25 cellular contexts compared by ENCODE assay signal in the genomic region with DNA sequence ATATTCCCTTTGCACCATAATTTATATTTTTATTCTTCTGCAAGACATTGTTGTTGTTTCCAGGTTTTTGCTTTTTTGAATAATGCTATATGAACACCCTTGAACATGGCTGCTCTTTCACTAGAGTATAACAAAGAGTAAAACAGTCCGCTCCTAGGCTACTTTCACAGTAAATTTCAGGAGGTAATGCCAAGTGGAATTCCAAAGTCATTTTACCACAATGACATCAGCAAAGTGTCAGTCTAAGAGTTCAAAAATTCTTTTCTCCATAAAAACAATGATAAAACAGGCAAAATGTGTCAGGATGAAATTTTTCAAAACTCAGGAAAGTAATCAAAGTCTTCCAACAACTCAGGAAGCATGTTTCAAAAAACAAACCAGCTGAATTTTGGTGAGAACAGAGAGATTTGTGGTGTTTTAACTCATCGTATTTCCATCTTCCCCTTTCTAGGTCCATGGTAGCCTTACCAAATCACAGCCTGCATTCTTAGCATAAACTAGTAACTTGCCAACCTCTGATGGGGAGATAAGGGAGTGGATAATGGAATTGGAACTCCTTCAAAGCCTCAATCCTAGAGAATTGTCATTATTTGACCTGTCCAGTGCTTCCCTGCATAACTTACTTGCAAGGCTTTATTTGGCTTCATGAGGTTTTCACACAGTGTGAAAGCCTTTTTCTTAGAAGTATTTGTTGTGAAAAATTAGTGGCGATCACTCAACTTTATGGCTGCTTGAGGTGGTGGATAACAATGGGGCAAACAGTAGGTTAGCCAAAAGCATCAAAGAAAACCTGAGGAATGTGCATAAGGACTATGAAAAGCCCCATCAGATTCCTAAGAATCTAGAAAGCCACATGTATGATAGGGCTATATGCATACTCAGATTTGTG.
A peak's percentile ranks its signal among the peaks of the same experiment; 100 is the strongest.
DNase-seq lines count a peak whose midpoint lies in the region; FAIRE-seq and TF ChIP-seq lines count a peak whose summit lies in the region.
"Had no signal": no experiment of that assay in that cellular context is flagged by ENCODE, and none has a peak within 500 bp of the region (broad histone marks: within the 10 kb centered on the region; RNA-seq: fewer than 3 reads in every experiment).

No MANE protein-coding gene starts in this region.

- H3K79me2 ChIP-seq in mesendoderm (ENCODE audit: control insufficient read depth, insufficient read depth, low read length) = no peaks in the 10 kb centered on the region

- no CpG with 5 or more reads among the region's 3 CpGs for WGBS in mesendoderm (ENCODE audit: extremely low coverage, insufficient coverage, low lambda C conversion rate)

- no peak overlapping the region for H3K9ac ChIP-seq in mesendoderm (ENCODE audit: low read length)
- H3K9ac ChIP-seq: BLaER1 had no signal

- H3K27me3 ChIP-seq in mesendoderm (ENCODE audit: insufficient read depth, low read length, poor library complexity) = no peaks in the 10 kb centered on the region
- no peaks in the 10 kb centered on the region for H3K27me3 ChIP-seq in A673 (replicated peaks; ENCODE audit: insufficient read depth, low read depth, low read length, poor library complexity)
- H3K27me3 ChIP-seq: BLaER1, neutrophil, suprapubic skin had no signal

- H3K56ac ChIP-seq in mesendoderm (ENCODE audit: low read length) = no peak overlapping the region

- no peak overlapping the region for H3K4me3 ChIP-seq in mesendoderm (ENCODE audit: low read length)
- H3K4me3 ChIP-seq in A673 (ENCODE audit: low read depth, low read length, poor library complexity, severe bottlenecking) = no peak overlapping the region
- H3K4me3 ChIP-seq: BLaER1, suprapubic skin had no signal

- DNase-seq in LoVo (ENCODE audit: low spot score) (peak; percentile 20), astrocyte of the hippocampus (ENCODE audit: low read depth, low spot score) (peak; percentile 89), mesendoderm (peak; percentile 33), NCI-H2227 (lab: John Stamatoyannopoulos, UW; ENCODE audit: unreplicated experiment) (no peak), SKM-1 (lab: John Stamatoyannopoulos, UW; ENCODE audit: unreplicated experiment) (no peak), erythroblast (lab: John Stamatoyannopoulos, UW) (no peak), A673 (ENCODE audit: low spot score) (no peak)
- DNase-seq: activated CD4-positive, alpha-beta T cell treated with anti-CD3 and anti-CD28 coated beads for 36 hours; activated effector memory CD4-positive, alpha-beta T cell treated with anti-CD3 and anti-CD28 coated beads, Interleukin-2, amount 50 U/mL, for 16 hours; activated naive CD8-positive, alpha-beta T cell treated with anti-CD3 and anti-CD28 coated beads, Interleukin-2, amount 50 U/mL, for 24 hours; DMS79; effector memory CD8-positive, alpha-beta T cell; left colon; mammary epithelial cell; NCI-H1417; NCI-H2029 treated with DMSO at 0.1 percent for 48 hours; NCI-H2227 treated with DMSO at 0.1 percent for 48 hours; stimulated activated CD4-positive, alpha-beta T cell treated with anti-CD3 and anti-CD28 coated beads, Interleukin-15, amount 100 ng/mL, for 24 hours; stimulated activated naive B cell treated with anti-CD40 and anti-IgM and Interleukin-4, amounts not matched to agents 10 μg/mL and 1 μg/mL and 100 μg/mL, for 72 hours; T-helper 2 cell had no signal

- no peak overlapping the region for H2BK120ac ChIP-seq in mesendoderm (ENCODE audit: low read depth, low read length)

- no peak overlapping the region for H4K8ac ChIP-seq in mesendoderm (ENCODE audit: low read depth, low read length)

- CTCF ChIA-PET in A673 (lab: Charles Lee) = no interaction called here

- H3K18ac ChIP-seq in mesendoderm (ENCODE audit: low read length) = peak overlapping the region; percentile 56

- peak overlapping the region; percentile 32 for H2BK5ac ChIP-seq in mesendoderm (ENCODE audit: low read length)

- no peak overlapping the region for H3K4ac ChIP-seq in mesendoderm (ENCODE audit: low read depth, low read length)

- peak; percentile 19 for FAIRE-seq in G401.6 (lab: Jason Lieb, UNC)
- FAIRE-seq: frontal cortex had no signal

- TF ChIP-seq CTCF in A673 (conservative IDR thresholded peaks at IDR 0.05; ENCODE audit: low read depth, low read length) = no peak

- H3K79me1 ChIP-seq in mesendoderm (ENCODE audit: low read length) = no peaks in the 10 kb centered on the region

- H3K27ac ChIP-seq in mesendoderm (ENCODE audit: low read depth, low read length) (no peak overlapping the region), A673 (ENCODE audit: low read depth, low read length, poor library complexity, severe bottlenecking) (no peak overlapping the region)
- H3K27ac ChIP-seq: BLaER1, neutrophil, suprapubic skin had no signal

- no peak overlapping the region for H3K23ac ChIP-seq in mesendoderm (ENCODE audit: low read length)

- no TSS peak for BruUV-seq in A673 (replicated peaks; lab: Mats Ljungman, UMichigan)

- no peak for TF ChIP-seq POLR2A in erythroblast (IDR thresholded peaks at IDR 0.05; ENCODE audit: low read length)

- H3K36me3 ChIP-seq in mesendoderm (ENCODE audit: control insufficient read depth, insufficient read depth, low read length) = no peaks in the 10 kb centered on the region
- no peaks in the 10 kb centered on the region for H3K36me3 ChIP-seq in A673 (ENCODE audit: insufficient read depth, low read length, poor library complexity, severe bottlenecking)
- H3K36me3 ChIP-seq: BLaER1, neutrophil, suprapubic skin had no signal

- H3K4me1 ChIP-seq in mesendoderm (ENCODE audit: control insufficient read depth, low read depth, low read length) (peaks cover 2% of the 10 kb centered on the region), A673 (ENCODE audit: insufficient read depth, low read length, poor library complexity, severe bottlenecking) (peaks cover 27% of the 10 kb centered on the region)
- H3K4me1 ChIP-seq: BLaER1, suprapubic skin had no signal

- POLR2A ChIA-PET in A673 (lab: Charles Lee; ENCODE audit: low non-redundant PET) = interaction anchor here (0.6 kb wide), 1 partner anchor 204 kb away, joined by 4 read pairs; no protein-coding TSS in a partner anchor

- intact Hi-C loops in A673 (cut with micrococcal nuclease; ENCODE audit: unreplicated experiment) = no loop called here

- H2AK5ac ChIP-seq in mesendoderm (ENCODE audit: low read length) = no peak overlapping the region

- H2BK15ac ChIP-seq in mesendoderm (replicated peaks; ENCODE audit: low read depth) = peak overlapping the region; percentile 85

- H3K4me2 ChIP-seq in mesendoderm (ENCODE audit: low read length) = no peak overlapping the region
- H3K4me2 ChIP-seq: BLaER1 had no signal

- no peaks in the 10 kb centered on the region for H3K9me3 ChIP-seq in A673 (ENCODE audit: low read depth, low read length, poor library complexity, severe bottlenecking)
- H3K9me3 ChIP-seq: BLaER1, neutrophil, suprapubic skin had no signal

- H4K5ac ChIP-seq in mesendoderm (ENCODE audit: low read length) = no peak overlapping the region

Comparison
In these comparisons a context has a peak if more than half of its experiments do, and no peak if none do; other contexts are left out.
1. DNase-seq: peak in LoVo (single experiment), astrocyte of the hippocampus (single experiment) and mesendoderm (single experiment); none in NCI-H2227 (single experiment), SKM-1 (single experiment), erythroblast (0 of 2) and A673 (single experiment).